Comparison of ENCODE assay signal across 1 cellular context in the genomic region with DNA sequence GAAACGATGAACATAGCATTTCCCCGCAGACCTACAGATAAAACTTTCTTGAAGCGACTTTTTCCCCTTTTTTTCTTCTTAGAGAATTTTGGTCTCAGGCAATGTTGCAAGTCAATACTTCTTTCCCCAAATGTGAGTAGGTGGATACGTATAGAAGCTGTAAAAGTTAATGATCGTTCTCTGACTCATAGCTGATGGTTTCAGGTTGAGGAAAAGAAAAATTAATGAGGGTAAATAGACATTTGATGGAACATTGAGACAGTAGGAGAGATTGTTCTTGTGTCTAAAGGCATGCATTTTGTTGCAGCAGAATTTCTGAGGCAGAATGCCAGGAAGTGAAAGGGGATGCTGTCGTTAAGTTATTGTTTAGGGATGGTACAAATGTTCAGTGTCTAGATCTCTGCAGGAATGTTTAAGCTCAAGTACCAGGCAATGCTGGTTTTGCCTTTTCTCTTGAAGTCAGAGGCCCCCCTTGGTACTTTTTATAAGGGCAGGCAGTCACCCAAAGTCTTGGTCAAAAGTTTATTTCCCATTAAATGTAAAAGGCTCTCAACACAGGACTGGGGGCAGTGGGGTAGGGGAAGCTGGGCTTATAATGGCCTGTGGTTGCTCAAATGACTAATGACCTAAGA.
TF ChIP-seq lines count a peak whose summit lies in the region.

No MANE protein-coding gene starts in this region.

TF ChIP-seq in WTC11, 78 proteins besides CTCF, POLR2A, EP300 and RAD21 (continued from another document):
- TF ChIP-seq ATF2 (CRISPR knock-in tag; IDR thresholded peaks at IDR 0.05; ENCODE audit: borderline replicate concordance, low read depth) (no peak), TP53 (CRISPR knock-in tag; IDR thresholded peaks at IDR 0.05) (no peak), ATF3 (CRISPR knock-in tag; conservative IDR thresholded peaks at IDR 0.05) (no peak), AR (CRISPR knock-in tag; IDR thresholded peaks at IDR 0.05) (no peak), CREB1 (CRISPR knock-in tag; IDR thresholded peaks at IDR 0.05) (no peak), ZNF396 (CRISPR knock-in tag; IDR thresholded peaks at IDR 0.05; ENCODE audit: borderline replicate concordance) (no peak), TEAD1 (CRISPR knock-in tag; IDR thresholded peaks at IDR 0.05) (no peak)
TF ChIP-seq in WTC11: peak in this region for 0.
